ENCODE assay signal across 10 cellular contexts in genomic region chr1:53508991-53509663, GRCh38. TPM values are rescaled to one million over a fixed set of nuclear protein-coding genes. Genes with fewer than 3 reads are reported as not detected.
DNase-seq lines count a peak whose midpoint lies in the region; ATAC-seq and TF ChIP-seq lines count a peak whose summit lies in the region.
"Had no signal": no experiment of that assay in that cellular context is flagged by ENCODE, and none has a peak within 500 bp of the region (broad histone marks: within the 10 kb centered on the region; RNA-seq: fewer than 3 reads in every experiment).

No MANE protein-coding gene starts in this region.

- H3K9ac ChIP-seq in colonic mucosa (ENCODE audit: low read depth in 2 of 2, low read length in 2 of 2) = no peak overlapping the region

- H3K36me3 ChIP-seq in colonic mucosa = no peaks in the 10 kb centered on the region

- intact Hi-C loops in colonic mucosa (cut with DNase I) = no loop called here

- no peaks in the 10 kb centered on the region for H3K4me1 Mint-ChIP-seq in progenitor cell of endocrine pancreas (ENCODE audit: low read depth)

- no peak overlapping the region for H3K4me3 ChIP-seq in colonic mucosa

- no peaks in the 10 kb centered on the region for H3K4me1 ChIP-seq in colonic mucosa

- DNase-seq in Daoy (ENCODE audit: low read depth) (peak; percentile 65), NCI-H226 (peak; percentile 88), progenitor cell of endocrine pancreas (ENCODE audit: low spot score, unreplicated experiment) (no peak), colonic mucosa (no peak), SKM-1 treated with dmso at 0.1 percent for 144 hours (lab: John Stamatoyannopoulos, UW; ENCODE audit: unreplicated experiment) (no peak)
- DNase-seq: DMS 273 treated with DMSO at 0.1 percent for 48 hours had no signal

- H3K27me3 Mint-ChIP-seq in progenitor cell of endocrine pancreas = peaks cover 4% of the 10 kb centered on the region

- H3K4me3 Mint-ChIP-seq in progenitor cell of endocrine pancreas (ENCODE audit: low read depth) = no peak overlapping the region

- H3K27ac ChIP-seq in colonic mucosa = no peak overlapping the region

- H3K9me3 ChIP-seq in colonic mucosa = no peaks in the 10 kb centered on the region

- H3K9me3 Mint-ChIP-seq in progenitor cell of endocrine pancreas (ENCODE audit: low read depth) = no peaks in the 10 kb centered on the region

- H3K27ac Mint-ChIP-seq in progenitor cell of endocrine pancreas = peak overlapping the region; percentile 67

- no peaks in the 10 kb centered on the region for H3K27me3 ChIP-seq in colonic mucosa

- no peaks in the 10 kb centered on the region for H3K36me3 Mint-ChIP-seq in progenitor cell of endocrine pancreas (ENCODE audit: insufficient read depth)

- peak; percentile 93 for ATAC-seq in esophagus mucosa
- no peak for ATAC-seq in GM18861 (IDR thresholded peaks at IDR 0.05; ENCODE audit: unreplicated experiment)
- ATAC-seq in HG02884 (IDR thresholded peaks at IDR 0.05; ENCODE audit: unreplicated experiment) = no peak

- TF ChIP-seq CTCF in progenitor cell of endocrine pancreas (IDR thresholded peaks at IDR 0.05; ENCODE audit: unreplicated experiment) (no peak), colonic mucosa (IDR thresholded peaks at IDR 0.05) (no peak)

RNA-seq across cellular contexts. Expression of gene DMRTB1, which starts 49.9 kb away (rescaled TPM):
- not detected in 2 replicates for total RNA-seq in Daoy (2014; rRNA removed; shearing (Covaris generic))
- total RNA-seq in esophagus mucosa (not detected), progenitor cell of endocrine pancreas (not detected in 2 replicates), colonic mucosa (not detected)
- total RNA-seq: posterior vena cava had no signal

Comparison
In these comparisons a context has a peak if more than half of its experiments do, and no peak if none do; other contexts are left out.
1. DNase-seq: peak in Daoy (single experiment) and NCI-H226 (single experiment); none in progenitor cell of endocrine pancreas (single experiment), colonic mucosa (single experiment) and SKM-1 treated with dmso at 0.1 percent for 144 hours (single experiment).